ENCODE assay signal across 9 cellular contexts in genomic region chr2:222707689-222708273, GRCh38. TPM values are rescaled to one million over a fixed set of nuclear protein-coding genes. Genes with fewer than 3 reads are reported as not detected.
A peak's percentile ranks its signal among the peaks of the same experiment; 100 is the strongest.
DNase-seq lines count a peak whose midpoint lies in the region; ATAC-seq, FAIRE-seq and TF ChIP-seq lines count a peak whose summit lies in the region.
"Had no signal": no experiment of that assay in that cellular context is flagged by ENCODE, and none has a peak within 500 bp of the region (broad histone marks: within the 10 kb centered on the region; RNA-seq: fewer than 3 reads in every experiment).

No MANE protein-coding gene starts in this region.

- H3K4me2 ChIP-seq in osteoblast (ENCODE audit: insufficient read depth, low read length) = peak overlapping the region; percentile 85

- no peaks in the 10 kb centered on the region for H3K9me3 ChIP-seq in adipocyte (ENCODE audit: control insufficient read depth, low read length)
- H3K9me3 ChIP-seq in osteoblast (ENCODE audit: low read depth, low read length) = no peaks in the 10 kb centered on the region
- H3K9me3 ChIP-seq in WERI-Rb-1 (ENCODE audit: severe bottlenecking) = no peaks in the 10 kb centered on the region
- no peaks in the 10 kb centered on the region for H3K9me3 ChIP-seq in MG63

- peak overlapping the region; percentile 52 for H2AFZ ChIP-seq in osteoblast (ENCODE audit: low read length)

- peaks cover 22% of the 10 kb centered on the region for H3K4me1 ChIP-seq in adipocyte (ENCODE audit: control insufficient read depth, insufficient read depth, low read length)
- peaks cover 30% of the 10 kb centered on the region for H3K4me1 ChIP-seq in osteoblast (ENCODE audit: insufficient read depth, low read length)

- H3K79me2 ChIP-seq in osteoblast (ENCODE audit: insufficient read depth, low read length) = no peaks in the 10 kb centered on the region

- DNase-seq in GM18507 (ENCODE audit: extremely low spot score, insufficient read length, low read depth) (no peak), adipocyte (ENCODE audit: low read depth) (peak; percentile 32), osteoblast (ENCODE audit: insufficient read length, low spot score, missing footprints) (peak; percentile 26), erythroblast (lab: John Stamatoyannopoulos, UW) (no peak), WERI-Rb-1 (no peak), MG63 (no peak)
- DNase-seq in NK-92 treated with Interleukin-12 subunit alpha and Interleukin-12 subunit beta, amount 100 ng/mL, for 24 hours (lab: John Stamatoyannopoulos, UW) = no peak

- H3K27me3 ChIP-seq in adipocyte (replicated peaks; ENCODE audit: control insufficient read depth, insufficient read depth, low read length) = no peaks in the 10 kb centered on the region
- no peaks in the 10 kb centered on the region for H3K27me3 ChIP-seq in osteoblast (ENCODE audit: insufficient read depth, low read length)
- no peaks in the 10 kb centered on the region for H3K27me3 ChIP-seq in WERI-Rb-1 (ENCODE audit: insufficient read depth, low read depth, severe bottlenecking)
- no peaks in the 10 kb centered on the region for H3K27me3 ChIP-seq in MG63

- H3K36me3 ChIP-seq in adipocyte (ENCODE audit: control insufficient read depth, insufficient read depth, low read length, severe bottlenecking) (peaks cover 42% of the 10 kb centered on the region), osteoblast (ENCODE audit: insufficient read depth, low read length) (no peaks in the 10 kb centered on the region), WERI-Rb-1 (no peaks in the 10 kb centered on the region), MG63 (no peaks in the 10 kb centered on the region)

- TF ChIP-seq CTCF in osteoblast (IDR thresholded peaks at IDR 0.05; ENCODE audit: extremely low read depth, low read depth, low read length) = no peak
- TF ChIP-seq CTCF in WERI-Rb-1 (IDR thresholded peaks at IDR 0.05; ENCODE audit: low read depth, low read length) = no peak

- H3K4me3 ChIP-seq in adipocyte (ENCODE audit: low read length) = no peak overlapping the region
- H3K4me3 ChIP-seq in osteoblast (ENCODE audit: insufficient read depth, low read length) = no peak overlapping the region
- no peak overlapping the region for H3K4me3 ChIP-seq in WERI-Rb-1 (ENCODE audit: low read depth, low read length)
- no peak overlapping the region for H3K4me3 ChIP-seq in MG63

- FAIRE-seq in GM18507 (lab: Jason Lieb, UNC) = peak; percentile 63

- H4K20me1 ChIP-seq in osteoblast (ENCODE audit: insufficient read depth, low read length) = no peaks in the 10 kb centered on the region

- H3K9ac ChIP-seq in adipocyte (ENCODE audit: low read length) = no peak overlapping the region

- no peak for TF ChIP-seq POLR2A in erythroblast (IDR thresholded peaks at IDR 0.05; ENCODE audit: low read length)

- ATAC-seq in HG03175 (IDR thresholded peaks at IDR 0.05; ENCODE audit: unreplicated experiment) = peak; percentile 52

- H3K27ac ChIP-seq in osteoblast (ENCODE audit: low read depth, low read length) (peak overlapping the region; percentile 83), WERI-Rb-1 (no peak overlapping the region)

RNA-seq across cellular contexts. Expression of gene MOGAT1, which starts 36.3 kb away (rescaled TPM):
- not detected in 2 replicates for total RNA-seq in osteoblast
- not detected in 2 replicates for total RNA-seq in MG63 (2014; rRNA removed; shearing (Covaris generic); ENCODE audit: low replicate concordance)
- total RNA-seq: activated CD8-positive, alpha-beta memory T cell treated with anti-CD3 and anti-CD28 coated beads for 36 hours had no signal

RNA-seq across cellular contexts. Expression of gene FARSB, which starts 51.9 kb away (rescaled TPM):
- total RNA-seq in osteoblast = 14.7 and 15.2 TPM in 2 replicates
- total RNA-seq in MG63 (2014; rRNA removed; shearing (Covaris generic); ENCODE audit: low replicate concordance) = 8.9 and 11.0 TPM in 2 replicates

Comparison
In these comparisons a context has a peak if more than half of its experiments do, and no peak if none do; other contexts are left out.
1. DNase-seq: peak in adipocyte (single experiment) and osteoblast (single experiment); none in GM18507 (single experiment), erythroblast (0 of 2), WERI-Rb-1 (single experiment), MG63 (single experiment) and NK-92 treated with Interleukin-12 subunit alpha and Interleukin-12 subunit beta, amount 100 ng/mL, for 24 hours (single experiment).